In genomic region chr20:52536841-52537400, GRCh38 we compare ENCODE assay signal across 21 cellular contexts.
DNase-seq lines count a peak whose midpoint lies in the region; ATAC-seq, FAIRE-seq and TF ChIP-seq lines count a peak whose summit lies in the region.
"Had no signal": no experiment of that assay in that cellular context is flagged by ENCODE, and none has a peak within 500 bp of the region (broad histone marks: within the 10 kb centered on the region; RNA-seq: fewer than 3 reads in every experiment).

No MANE protein-coding gene starts in this region.

- peaks cover 1% of the 10 kb centered on the region for H3K4me1 Mint-ChIP-seq in astrocyte (ENCODE audit: low read depth, unreplicated experiment)

- in situ Hi-C loops in Caki2 (cut with HindIII; ENCODE audit: low pct_unique_long_range_greater_than_20kb, low sequenced_read_pairs): no loop called here

- H2AFZ ChIP-seq in astrocyte (ENCODE audit: low read depth, low read length): no peak overlapping the region

- no peaks in the 10 kb centered on the region for H4K20me1 ChIP-seq in astrocyte (ENCODE audit: insufficient read depth, low read length)

- DNase-seq in Caki2 (ENCODE audit: low read depth) (peak; percentile 41), HT1080 (ENCODE audit: low read depth) (peak; percentile 20), astrocyte (ENCODE audit: low read depth) (peak; percentile 39), myocyte (ENCODE audit: low read depth) (peak; percentile 90), amniotic stem cell (lab: John Stamatoyannopoulos, UW) (no peak)
- no peak for DNase-seq in activated CD4-positive, alpha-beta T cell treated with anti-CD3 and anti-CD28 coated beads for 48 hours
- DNase-seq: CD4-positive, alpha-beta memory T cell; DMS79; Kasumi-1; NCI-H1092 treated with DMSO at 0.1 percent for 48 hours; NCI-H146; NCI-H2029 treated with DMSO at 0.1 percent for 48 hours; NCI-H510A; NCI-H748 treated with DMSO at 0.1 percent for 48 hours; NK-92 treated with Interleukin-12 subunit alpha and Interleukin-12 subunit beta, amount 100 ng/mL, for 24 hours; Peyer's patch had no signal

- no peak overlapping the region for H3K4me3 ChIP-seq in astrocyte (ENCODE audit: insufficient read depth, low read depth, low read length)
- H3K4me3 ChIP-seq: Peyer's patch had no signal

- H3K27me3 Mint-ChIP-seq in astrocyte (ENCODE audit: low read depth, unreplicated experiment): peaks cover 1% of the 10 kb centered on the region

- no peak for ATAC-seq in GM21381 (IDR thresholded peaks at IDR 0.05; ENCODE audit: unreplicated experiment)
- ATAC-seq: Right ventricle myocardium inferior had no signal

- no peak overlapping the region for H3K4me3 Mint-ChIP-seq in astrocyte (ENCODE audit: unreplicated experiment)
- H3K4me3 Mint-ChIP-seq: CD4-positive, alpha-beta memory T cell had no signal

- peaks cover 11% of the 10 kb centered on the region for H3K9me3 Mint-ChIP-seq in astrocyte (ENCODE audit: unreplicated experiment)

- no peak overlapping the region for H3K9ac ChIP-seq in astrocyte (ENCODE audit: low read length)

- H3K4me2 ChIP-seq in astrocyte (ENCODE audit: low read length): no peak overlapping the region

- no peaks in the 10 kb centered on the region for H3K79me2 ChIP-seq in astrocyte (ENCODE audit: insufficient read depth, low read length)

- H3K27me3 ChIP-seq in astrocyte (ENCODE audit: insufficient read depth, low read length): no peaks in the 10 kb centered on the region
- H3K27me3 ChIP-seq: Peyer's patch had no signal

- H3K27ac Mint-ChIP-seq in astrocyte (ENCODE audit: unreplicated experiment): no peak overlapping the region

- no peak overlapping the region for H3K27ac ChIP-seq in astrocyte (ENCODE audit: low read depth, low read length)
- H3K27ac ChIP-seq: HL-60, Peyer's patch had no signal

- no peaks in the 10 kb centered on the region for H3K9me3 ChIP-seq in astrocyte (ENCODE audit: insufficient read depth, low read depth, low read length)
- H3K9me3 ChIP-seq: Peyer's patch had no signal

- FAIRE-seq in astrocyte (lab: Jason Lieb, UNC): no peak
- FAIRE-seq: A204.1, H54 had no signal

- H3K36me3 Mint-ChIP-seq in astrocyte (ENCODE audit: low read depth, unreplicated experiment): no peaks in the 10 kb centered on the region
- H3K36me3 Mint-ChIP-seq: CD4-positive, alpha-beta memory T cell had no signal

- TF ChIP-seq CTCF in astrocyte (IDR thresholded peaks at IDR 0.05; ENCODE audit: insufficient read depth, low read depth, low read length): no peak

- no peaks in the 10 kb centered on the region for H3K4me1 ChIP-seq in astrocyte (ENCODE audit: insufficient read depth, low read length)
- H3K4me1 ChIP-seq: Peyer's patch had no signal

- no peaks in the 10 kb centered on the region for H3K36me3 ChIP-seq in astrocyte (ENCODE audit: insufficient read depth, low read length)
- H3K36me3 ChIP-seq: Peyer's patch had no signal

Comparison
In these comparisons a context has a peak if more than half of its experiments do, and no peak if none do; other contexts are left out.
1. DNase-seq: peak in Caki2 (single experiment), HT1080 (single experiment), astrocyte (single experiment) and myocyte (single experiment); none in amniotic stem cell (single experiment) and activated CD4-positive, alpha-beta T cell treated with anti-CD3 and anti-CD28 coated beads for 48 hours (single experiment).